1 cellular context compared by ENCODE assay signal in the genomic region with DNA sequence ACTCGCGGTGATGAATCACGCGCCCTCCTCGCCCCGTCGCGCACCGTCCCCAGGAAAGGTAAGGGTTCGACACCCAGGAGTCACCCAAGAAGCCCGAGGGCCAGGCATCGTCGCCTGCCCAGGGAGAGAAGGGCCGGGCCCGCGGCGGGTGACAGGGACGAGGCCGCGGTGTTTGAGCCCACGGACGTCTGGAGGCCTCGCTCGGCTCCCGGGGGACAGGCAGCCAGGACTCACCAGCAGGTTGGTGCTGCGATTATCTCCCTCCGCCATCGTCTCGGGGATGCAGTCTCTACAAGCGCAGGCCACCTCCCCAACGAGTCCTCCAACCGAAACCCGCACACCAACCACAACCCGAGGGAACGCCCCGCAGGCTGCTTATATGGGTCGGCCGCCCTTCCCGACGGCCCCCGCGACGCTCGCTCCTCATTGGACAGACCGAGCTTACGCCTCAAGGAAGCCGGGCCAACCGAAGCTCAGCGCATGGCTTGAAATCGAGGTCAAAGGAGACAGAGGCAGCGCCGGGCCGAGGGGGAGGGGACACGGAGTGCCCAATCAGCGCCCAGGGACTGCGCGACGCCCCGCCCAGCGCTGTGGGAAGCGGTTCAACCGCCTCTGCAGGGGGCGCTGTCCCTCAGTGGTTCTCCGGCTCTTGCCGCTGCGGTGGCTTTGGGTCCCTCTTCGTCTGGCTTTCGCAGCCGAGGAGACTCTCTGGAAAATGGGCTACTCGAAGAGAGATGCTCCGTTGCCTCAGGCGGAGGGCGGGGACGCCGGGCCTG.
TF ChIP-seq lines count a peak whose summit lies in the region.

Gene ARL6IP1 (minus strand): TSS at position 353 of the 776 bp plus-strand sequence. CDS start 83 bp downstream, at position 270.

TF ChIP-seq in K562, 482 proteins besides CTCF, POLR2A, EP300 and RAD21 (continued from another document and continues in another):
- peak; percentile 82 for TF ChIP-seq GATA2 (CRISPR knock-in tag; IDR thresholded peaks at IDR 0.05)
- no peak for TF ChIP-seq ZC3H8 (IDR thresholded peaks at IDR 0.05)
- peak; percentile 94 for TF ChIP-seq ARID4B (CRISPR knock-in tag; IDR thresholded peaks at IDR 0.05)
- 0 out of 2 replicates have a peak, but pooled peaks have one; percentile 54 for TF ChIP-seq ZNF431 (CRISPR knock-in tag; IDR thresholded peaks at IDR 0.05)
- TF ChIP-seq RBFOX2 (IDR thresholded peaks at IDR 0.05; ENCODE audit: low read depth, low read length) = peak; percentile 100
- no peak for TF ChIP-seq BRCA1 (IDR thresholded peaks at IDR 0.05)
- no peak for TF ChIP-seq BRCA1 (CRISPR knock-in tag; IDR thresholded peaks at IDR 0.05)
- no peak for TF ChIP-seq ZNF324 (CRISPR knock-in tag; IDR thresholded peaks at IDR 0.05)
- TF ChIP-seq CBFA2T3 (IDR thresholded peaks at IDR 0.05) = no peak
- peak; percentile 71; the same call in 1 of the 2 replicates for TF ChIP-seq RBM14 (IDR thresholded peaks at IDR 0.05; ENCODE audit: borderline replicate concordance, insufficient read depth, low read depth, low read length)
- TF ChIP-seq MTA1 (IDR thresholded peaks at IDR 0.05; ENCODE audit: borderline replicate concordance) = no peak
- peak; percentile 96 for TF ChIP-seq CBFB (CRISPR knock-in tag; IDR thresholded peaks at IDR 0.05)
- TF ChIP-seq, protein P1, sequence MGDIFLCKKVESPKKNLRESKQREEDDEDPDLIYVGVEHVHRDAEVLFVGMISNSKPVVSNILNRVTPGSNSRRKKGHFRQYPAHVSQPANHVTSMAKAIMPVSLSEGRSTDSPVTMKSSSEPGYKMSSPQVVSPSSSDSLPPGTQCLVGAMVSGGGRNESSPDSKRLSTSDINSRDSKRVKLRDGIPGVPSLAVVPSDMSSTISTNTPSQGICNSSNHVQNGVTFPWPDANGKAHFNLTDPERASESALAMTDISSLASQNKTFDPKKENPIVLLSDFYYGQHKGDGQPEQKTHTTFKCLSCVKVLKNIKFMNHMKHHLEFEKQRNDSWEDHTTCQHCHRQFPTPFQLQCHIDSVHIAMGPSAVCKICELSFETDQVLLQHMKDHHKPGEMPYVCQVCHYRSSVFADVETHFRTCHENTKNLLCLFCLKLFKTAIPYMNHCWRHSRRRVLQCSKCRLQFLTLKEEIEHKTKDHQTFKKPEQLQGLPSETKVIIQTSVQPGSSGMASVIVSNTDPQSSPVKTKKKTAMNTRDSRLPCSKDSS (IDR thresholded peaks at IDR 0.05; ENCODE audit: low read depth, partially characterized antibody) = no peak
- TF ChIP-seq ZNF263 (CRISPR knock-in tag; IDR thresholded peaks at IDR 0.05; ENCODE audit: borderline replicate concordance) = no peak
- TF ChIP-seq ZNF174 (CRISPR knock-in tag; IDR thresholded peaks at IDR 0.05) = no peak
- TF ChIP-seq, protein P2, sequence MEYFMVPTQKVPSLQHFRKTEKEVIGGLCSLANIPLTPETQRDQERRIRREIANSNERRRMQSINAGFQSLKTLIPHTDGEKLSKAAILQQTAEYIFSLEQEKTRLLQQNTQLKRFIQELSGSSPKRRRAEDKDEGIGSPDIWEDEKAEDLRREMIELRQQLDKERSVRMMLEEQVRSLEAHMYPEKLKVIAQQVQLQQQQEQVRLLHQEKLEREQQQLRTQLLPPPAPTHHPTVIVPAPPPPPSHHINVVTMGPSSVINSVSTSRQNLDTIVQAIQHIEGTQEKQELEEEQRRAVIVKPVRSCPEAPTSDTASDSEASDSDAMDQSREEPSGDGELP (CRISPR knock-in tag; IDR thresholded peaks at IDR 0.05; ENCODE audit: borderline replicate concordance) = peak; percentile 81
- peak; percentile 87 for TF ChIP-seq ZNF143 (CRISPR knock-in tag; IDR thresholded peaks at IDR 0.05)
- TF ChIP-seq, protein P3, sequence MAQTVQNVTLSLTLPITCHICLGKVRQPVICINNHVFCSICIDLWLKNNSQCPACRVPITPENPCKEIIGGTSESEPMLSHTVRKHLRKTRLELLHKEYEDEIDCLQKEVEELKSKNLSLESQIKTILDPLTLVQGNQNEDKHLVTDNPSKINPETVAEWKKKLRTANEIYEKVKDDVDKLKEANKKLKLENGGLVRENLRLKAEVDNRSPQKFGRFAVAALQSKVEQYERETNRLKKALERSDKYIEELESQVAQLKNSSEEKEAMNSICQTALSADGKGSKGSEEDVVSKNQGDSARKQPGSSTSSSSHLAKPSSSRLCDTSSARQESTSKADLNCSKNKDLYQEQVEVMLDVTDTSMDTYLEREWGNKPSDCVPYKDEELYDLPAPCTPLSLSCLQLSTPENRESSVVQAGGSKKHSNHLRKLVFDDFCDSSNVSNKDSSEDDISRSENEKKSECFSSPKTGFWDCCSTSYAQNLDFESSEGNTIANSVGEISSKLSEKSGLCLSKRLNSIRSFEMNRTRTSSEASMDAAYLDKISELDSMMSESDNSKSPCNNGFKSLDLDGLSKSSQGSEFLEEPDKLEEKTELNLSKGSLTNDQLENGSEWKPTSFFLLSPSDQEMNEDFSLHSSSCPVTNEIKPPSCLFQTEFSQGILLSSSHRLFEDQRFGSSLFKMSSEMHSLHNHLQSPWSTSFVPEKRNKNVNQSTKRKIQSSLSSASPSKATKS (CRISPR knock-in tag; IDR thresholded peaks at IDR 0.05) = no peak
- TF ChIP-seq HDAC1 (IDR thresholded peaks at IDR 0.05) = peak in 1 of 2 experiments; percentile 84; a peak in 2 of 4 replicates
- peak; percentile 86 for TF ChIP-seq HMGN3 (IDR thresholded peaks at IDR 0.05; ENCODE audit: borderline replicate concordance, extremely low read depth, insufficient read length, low read depth, low read length)
- peak; percentile 98 for TF ChIP-seq CC2D1A (IDR thresholded peaks at IDR 0.05)
- TF ChIP-seq ZNF785 (CRISPR knock-in tag; IDR thresholded peaks at IDR 0.05) = no peak
- TF ChIP-seq LEF1 (IDR thresholded peaks at IDR 0.05) = no peak; the same call in 1 of the 2 replicates
- TF ChIP-seq TCFL5 (CRISPR knock-in tag; conservative IDR thresholded peaks at IDR 0.05) = no peak
- peak; percentile 94 for TF ChIP-seq SAP30 (IDR thresholded peaks at IDR 0.05; ENCODE audit: borderline replicate concordance, insufficient read depth, low read depth, low read length, poor library complexity, severe bottlenecking)
- TF ChIP-seq, protein P4, sequence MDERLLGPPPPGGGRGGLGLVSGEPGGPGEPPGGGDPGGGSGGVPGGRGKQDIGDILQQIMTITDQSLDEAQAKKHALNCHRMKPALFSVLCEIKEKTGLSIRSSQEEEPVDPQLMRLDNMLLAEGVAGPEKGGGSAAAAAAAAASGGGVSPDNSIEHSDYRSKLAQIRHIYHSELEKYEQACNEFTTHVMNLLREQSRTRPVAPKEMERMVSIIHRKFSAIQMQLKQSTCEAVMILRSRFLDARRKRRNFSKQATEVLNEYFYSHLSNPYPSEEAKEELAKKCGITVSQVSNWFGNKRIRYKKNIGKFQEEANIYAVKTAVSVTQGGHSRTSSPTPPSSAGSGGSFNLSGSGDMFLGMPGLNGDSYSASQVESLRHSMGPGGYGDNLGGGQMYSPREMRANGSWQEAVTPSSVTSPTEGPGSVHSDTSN (CRISPR knock-in tag; IDR thresholded peaks at IDR 0.05; ENCODE audit: low read depth) = no peak
- TF ChIP-seq, protein P4 (tag; conservative IDR thresholded peaks at IDR 0.05; ENCODE audit: low read depth) = no peak
- TF ChIP-seq ZNF583 (CRISPR knock-in tag; IDR thresholded peaks at IDR 0.05) = no peak
- TF ChIP-seq ETV5 (CRISPR knock-in tag; IDR thresholded peaks at IDR 0.05; ENCODE audit: low read depth) = peak; percentile 66
- no peak for TF ChIP-seq ZBTB8A (IDR thresholded peaks at IDR 0.05; ENCODE audit: partially characterized antibody)
- TF ChIP-seq CREB1 (IDR thresholded peaks at IDR 0.05) = peak; percentile 54; the same call in 1 of the 2 replicates
- peak; percentile 72 for TF ChIP-seq CREB1 (CRISPR knock-in tag; IDR thresholded peaks at IDR 0.05)
- TF ChIP-seq, protein P5, sequence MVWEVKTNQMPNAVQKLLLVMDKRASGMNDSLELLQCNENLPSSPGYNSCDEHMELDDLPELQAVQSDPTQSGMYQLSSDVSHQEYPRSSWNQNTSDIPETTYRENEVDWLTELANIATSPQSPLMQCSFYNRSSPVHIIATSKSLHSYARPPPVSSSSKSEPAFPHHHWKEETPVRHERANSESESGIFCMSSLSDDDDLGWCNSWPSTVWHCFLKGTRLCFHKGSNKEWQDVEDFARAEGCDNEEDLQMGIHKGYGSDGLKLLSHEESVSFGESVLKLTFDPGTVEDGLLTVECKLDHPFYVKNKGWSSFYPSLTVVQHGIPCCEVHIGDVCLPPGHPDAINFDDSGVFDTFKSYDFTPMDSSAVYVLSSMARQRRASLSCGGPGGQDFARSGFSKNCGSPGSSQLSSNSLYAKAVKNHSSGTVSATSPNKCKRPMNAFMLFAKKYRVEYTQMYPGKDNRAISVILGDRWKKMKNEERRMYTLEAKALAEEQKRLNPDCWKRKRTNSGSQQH (CRISPR knock-in tag; IDR thresholded peaks at IDR 0.05) = peak; percentile 89
- TF ChIP-seq SRF (CRISPR knock-in tag; IDR thresholded peaks at IDR 0.05) = peak in 1 of 2 experiments; percentile 66; a peak in 1 of 4 replicates
- no peak for TF ChIP-seq CHD4 (IDR thresholded peaks at IDR 0.05; ENCODE audit: insufficient read depth, insufficient replicate concordance, low read depth, low read length, poor library complexity, severe bottlenecking)
- peak; percentile 85 to 88 for TF ChIP-seq NRF1 (conservative IDR thresholded peaks at IDR 0.05 in 1 of 2, IDR thresholded peaks at IDR 0.05 in 1 of 2)
- TF ChIP-seq FOSL1 (tag; conservative IDR thresholded peaks at IDR 0.05) = peak; percentile 74
- TF ChIP-seq NFE2L1 (tag; IDR thresholded peaks at IDR 0.05; ENCODE audit: borderline replicate concordance, low read depth) = no peak
- TF ChIP-seq, protein P6, sequence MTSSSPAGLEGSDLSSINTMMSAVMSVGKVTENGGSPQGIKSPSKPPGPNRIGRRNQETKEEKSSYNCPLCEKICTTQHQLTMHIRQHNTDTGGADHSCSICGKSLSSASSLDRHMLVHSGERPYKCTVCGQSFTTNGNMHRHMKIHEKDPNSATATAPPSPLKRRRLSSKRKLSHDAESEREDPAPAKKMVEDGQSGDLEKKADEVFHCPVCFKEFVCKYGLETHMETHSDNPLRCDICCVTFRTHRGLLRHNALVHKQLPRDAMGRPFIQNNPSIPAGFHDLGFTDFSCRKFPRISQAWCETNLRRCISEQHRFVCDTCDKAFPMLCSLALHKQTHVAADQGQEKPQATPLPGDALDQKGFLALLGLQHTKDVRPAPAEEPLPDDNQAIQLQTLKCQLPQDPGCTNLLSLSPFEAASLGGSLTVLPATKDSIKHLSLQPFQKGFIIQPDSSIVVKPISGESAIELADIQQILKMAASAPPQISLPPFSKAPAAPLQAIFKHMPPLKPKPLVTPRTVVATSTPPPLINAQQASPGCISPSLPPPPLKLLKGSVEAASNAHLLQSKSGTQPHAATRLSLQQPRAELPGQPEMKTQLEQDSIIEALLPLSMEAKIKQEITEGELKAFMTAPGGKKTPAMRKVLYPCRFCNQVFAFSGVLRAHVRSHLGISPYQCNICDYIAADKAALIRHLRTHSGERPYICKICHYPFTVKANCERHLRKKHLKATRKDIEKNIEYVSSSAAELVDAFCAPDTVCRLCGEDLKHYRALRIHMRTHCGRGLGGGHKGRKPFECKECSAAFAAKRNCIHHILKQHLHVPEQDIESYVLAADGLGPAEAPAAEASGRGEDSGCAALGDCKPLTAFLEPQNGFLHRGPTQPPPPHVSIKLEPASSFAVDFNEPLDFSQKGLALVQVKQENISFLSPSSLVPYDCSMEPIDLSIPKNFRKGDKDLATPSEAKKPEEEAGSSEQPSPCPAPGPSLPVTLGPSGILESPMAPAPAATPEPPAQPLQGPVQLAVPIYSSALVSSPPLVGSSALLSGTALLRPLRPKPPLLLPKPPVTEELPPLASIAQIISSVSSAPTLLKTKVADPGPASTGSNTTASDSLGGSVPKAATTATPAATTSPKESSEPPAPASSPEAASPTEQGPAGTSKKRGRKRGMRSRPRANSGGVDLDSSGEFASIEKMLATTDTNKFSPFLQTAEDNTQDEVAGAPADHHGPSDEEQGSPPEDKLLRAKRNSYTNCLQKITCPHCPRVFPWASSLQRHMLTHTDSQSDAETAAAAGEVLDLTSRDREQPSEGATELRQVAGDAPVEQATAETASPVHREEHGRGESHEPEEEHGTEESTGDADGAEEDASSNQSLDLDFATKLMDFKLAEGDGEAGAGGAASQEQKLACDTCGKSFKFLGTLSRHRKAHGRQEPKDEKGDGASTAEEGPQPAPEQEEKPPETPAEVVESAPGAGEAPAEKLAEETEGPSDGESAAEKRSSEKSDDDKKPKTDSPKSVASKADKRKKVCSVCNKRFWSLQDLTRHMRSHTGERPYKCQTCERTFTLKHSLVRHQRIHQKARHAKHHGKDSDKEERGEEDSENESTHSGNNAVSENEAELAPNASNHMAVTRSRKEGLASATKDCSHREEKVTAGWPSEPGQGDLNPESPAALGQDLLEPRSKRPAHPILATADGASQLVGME (CRISPR knock-in tag; IDR thresholded peaks at IDR 0.05) = no peak
